ENCODE assay signal across 16 cellular contexts in the genomic region with DNA sequence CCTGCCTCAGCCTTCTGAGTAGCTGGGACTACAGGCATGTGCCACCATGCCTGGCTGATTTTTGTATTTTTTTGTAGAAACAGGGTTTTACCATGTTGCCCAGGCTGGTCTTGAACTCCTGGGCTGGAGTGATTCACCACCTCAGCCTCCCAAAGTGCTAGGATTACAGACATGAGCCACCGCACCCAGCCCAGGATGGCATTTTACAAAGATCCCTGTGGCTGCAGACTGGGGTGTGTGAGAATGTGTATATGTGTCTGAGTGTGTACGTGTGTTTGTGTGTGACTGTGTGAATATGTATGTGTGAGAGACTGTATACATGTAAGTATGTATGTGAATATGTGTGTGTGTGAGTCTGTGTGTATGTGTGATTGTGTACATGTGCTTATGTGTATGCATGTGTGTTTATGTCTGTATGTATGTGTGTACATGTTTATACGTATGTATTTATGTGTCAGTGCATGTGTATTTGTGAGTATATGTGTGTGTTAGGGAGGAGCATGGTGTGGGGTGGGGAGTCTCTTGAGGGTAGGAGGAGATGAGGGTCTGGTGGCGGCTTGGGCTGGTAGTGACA.
"Had no signal": no experiment of that assay in that cellular context is flagged by ENCODE, and none has a peak within 500 bp of the region (broad histone marks: within the 10 kb centered on the region; RNA-seq: fewer than 3 reads in every experiment).

No MANE protein-coding gene starts in this region.

- ATAC-seq: activated CD8-positive, alpha-beta memory T cell treated with anti-CD3 and anti-CD28 coated beads, Interleukin-2, amount 10 ng/mL, durations not matched to agents 7 days and 5 days; heart right ventricle; left ventricle myocardium superior; stimulated activated memory B cell treated with anti-CD40 and anti-IgM and Interleukin-4, amounts not matched to agents 10 μg/mL and 1 μg/mL and 100 μg/mL, for 72 hours had no signal

- H3K36me3 Mint-ChIP-seq: activated CD8-positive, alpha-beta memory T cell treated with anti-CD3 and anti-CD28 coated beads, Interleukin-2, amount 10 ng/mL, durations not matched to agents 7 days and 5 days had no signal

- H3K4me3 Mint-ChIP-seq: activated CD8-positive, alpha-beta memory T cell treated with anti-CD3 and anti-CD28 coated beads, Interleukin-2, amount 10 ng/mL, durations not matched to agents 7 days and 5 days; activated naive CD8-positive, alpha-beta T cell treated with anti-CD3 and anti-CD28 coated beads for 36 hours; activated T-cell treated with anti-CD3 and anti-CD28 coated beads, Interleukin-2, amount 50 U/mL, for 24 hours; stimulated activated memory B cell treated with anti-CD40 and anti-IgM and Interleukin-4, amounts not matched to agents 10 μg/mL and 1 μg/mL and 100 μg/mL, for 72 hours; T-helper 2 cell treated with Interferon-gamma antibody and Interleukin-4, amounts not matched to agents 5 μg/mL and 100 μg/mL, for 36 hours had no signal

- FAIRE-seq: colon, keratinocyte had no signal

- H3K27me3 Mint-ChIP-seq: activated CD8-positive, alpha-beta memory T cell treated with anti-CD3 and anti-CD28 coated beads, Interleukin-2, amount 10 ng/mL, durations not matched to agents 7 days and 5 days; activated naive CD8-positive, alpha-beta T cell treated with anti-CD3 and anti-CD28 coated beads for 36 hours; activated T-cell treated with anti-CD3 and anti-CD28 coated beads, Interleukin-2, amount 50 U/mL, for 24 hours; stimulated activated memory B cell treated with anti-CD40 and anti-IgM and Interleukin-4, amounts not matched to agents 10 μg/mL and 1 μg/mL and 100 μg/mL, for 72 hours had no signal

- H3K9me3 Mint-ChIP-seq: activated naive CD8-positive, alpha-beta T cell treated with anti-CD3 and anti-CD28 coated beads for 36 hours; activated T-cell treated with anti-CD3 and anti-CD28 coated beads, Interleukin-2, amount 50 U/mL, for 24 hours; stimulated activated memory B cell treated with anti-CD40 and anti-IgM and Interleukin-4, amounts not matched to agents 10 μg/mL and 1 μg/mL and 100 μg/mL, for 72 hours; T-helper 2 cell treated with Interferon-gamma antibody and Interleukin-4, amounts not matched to agents 5 μg/mL and 100 μg/mL, for 36 hours had no signal

- H3K27ac Mint-ChIP-seq: activated CD8-positive, alpha-beta memory T cell treated with anti-CD3 and anti-CD28 coated beads, Interleukin-2, amount 10 ng/mL, durations not matched to agents 7 days and 5 days; activated naive CD8-positive, alpha-beta T cell treated with anti-CD3 and anti-CD28 coated beads for 36 hours; activated T-cell treated with anti-CD3 and anti-CD28 coated beads, Interleukin-2, amount 50 U/mL, for 24 hours; stimulated activated memory B cell treated with anti-CD40 and anti-IgM and Interleukin-4, amounts not matched to agents 10 μg/mL and 1 μg/mL and 100 μg/mL, for 72 hours; T-helper 2 cell treated with Interferon-gamma antibody and Interleukin-4, amounts not matched to agents 5 μg/mL and 100 μg/mL, for 36 hours had no signal

- DNase-seq: activated CD4-positive, alpha-beta T cell treated with anti-CD3 and anti-CD28 coated beads, Interleukin-2, amount 50 U/mL, for 48 hours; activated CD4-positive, CD25-positive, alpha-beta regulatory T cell treated with anti-CD3 and anti-CD28 coated beads, Interleukin-2, amount 50 U/mL, for 72 hours; activated CD8-positive, alpha-beta memory T cell treated with anti-CD3 and anti-CD28 coated beads, Interleukin-2, amount 10 ng/mL, durations not matched to agents 7 days and 5 days; activated effector memory CD4-positive, alpha-beta T cell treated with anti-CD3 and anti-CD28 coated beads, Interleukin-2, amount 50 U/mL, for 16 hours; activated naive CD8-positive, alpha-beta T cell treated with anti-CD3 and anti-CD28 coated beads for 36 hours; activated T-cell treated with anti-CD3 and anti-CD28 coated beads, Interleukin-2, amount 50 U/mL, for 24 hours; anterior cingulate cortex; foreskin melanocyte; heart right ventricle; left ventricle myocardium superior; mesenchymal stem cell; ovary had no signal
